In genomic region chr1:74767490-74767889, GRCh38 we compare ENCODE assay signal across 9 cellular contexts. TPM values are rescaled to one million over a fixed set of nuclear protein-coding genes. Genes with fewer than 3 reads are reported as not detected.
A peak's percentile ranks its signal among the peaks of the same experiment; 100 is the strongest.
DNase-seq lines count a peak whose midpoint lies in the region; ATAC-seq and TF ChIP-seq lines count a peak whose summit lies in the region.
"Had no signal": no experiment of that assay in that cellular context is flagged by ENCODE, and none has a peak within 500 bp of the region (broad histone marks: within the 10 kb centered on the region; RNA-seq: fewer than 3 reads in every experiment).

No MANE protein-coding gene starts in this region.

- H3K27ac Mint-ChIP-seq in activated CD4-positive, alpha-beta memory T cell treated with anti-CD3 and anti-CD28 coated beads, Interleukin-2, amount 10 ng/mL, durations not matched to agents 7 days and 5 days, result no peak overlapping the region

- H3K4me1 Mint-ChIP-seq in activated CD4-positive, alpha-beta memory T cell treated with anti-CD3 and anti-CD28 coated beads, Interleukin-2, amount 10 ng/mL, durations not matched to agents 7 days and 5 days, result peaks cover 3% of the 10 kb centered on the region

- peaks cover 0 to 44% (median 20%) of the 10 kb centered on the region in 9 donors for H3K36me3 ChIP-seq in heart left ventricle

- peaks cover 11% of the 10 kb centered on the region for H3K36me3 Mint-ChIP-seq in activated CD4-positive, alpha-beta memory T cell treated with anti-CD3 and anti-CD28 coated beads, Interleukin-2, amount 10 ng/mL, durations not matched to agents 7 days and 5 days (ENCODE audit: low read depth)

- TF ChIP-seq POLR2A in heart left ventricle (IDR thresholded peaks at IDR 0.05), result no peak

- intact Hi-C loops in heart left ventricle (cut with DNase I), result no loop called here

- no peak overlapping the region for H3K4me3 ChIP-seq in heart left ventricle
- H3K4me3 ChIP-seq: BLaER1 had no signal

- peak in 2 of 12 donors; percentile 21 for TF ChIP-seq CTCF in heart left ventricle (IDR thresholded peaks at IDR 0.05)

- H3K27me3 Mint-ChIP-seq in activated CD4-positive, alpha-beta memory T cell treated with anti-CD3 and anti-CD28 coated beads, Interleukin-2, amount 10 ng/mL, durations not matched to agents 7 days and 5 days, result no peaks in the 10 kb centered on the region

- ATAC-seq in HG03442 (IDR thresholded peaks at IDR 0.05; ENCODE audit: unreplicated experiment) (peak; percentile 56), heart left ventricle (no peak)

- H3K9me3 Mint-ChIP-seq in activated CD4-positive, alpha-beta memory T cell treated with anti-CD3 and anti-CD28 coated beads, Interleukin-2, amount 10 ng/mL, durations not matched to agents 7 days and 5 days, result no peaks in the 10 kb centered on the region

- no peak overlapping the region for H3K4me3 Mint-ChIP-seq in activated CD4-positive, alpha-beta memory T cell treated with anti-CD3 and anti-CD28 coated beads, Interleukin-2, amount 10 ng/mL, durations not matched to agents 7 days and 5 days

- H3K27ac ChIP-seq in heart left ventricle, result no peak overlapping the region
- H3K27ac ChIP-seq: BLaER1 had no signal

- CTCF ChIA-PET in activated CD4-positive, alpha-beta memory T cell treated with anti-CD3 and anti-CD28 coated beads, Interleukin-2, amount 10 ng/mL, durations not matched to agents 7 days and 5 days (lab: Charles Lee), result interaction anchor here (0.8 to 1.2 kb wide), 3 partner anchors 9 to 34 kb away, joined by 3 to 4 read pairs (median 3); no protein-coding TSS in a partner anchor

- no peaks in the 10 kb centered on the region for H3K9me3 ChIP-seq in heart left ventricle
- H3K9me3 ChIP-seq: BLaER1 had no signal

- H3K27me3 ChIP-seq in heart left ventricle, result no peaks in the 10 kb centered on the region
- H3K27me3 ChIP-seq: BLaER1 had no signal

- WGBS in heart left ventricle, 4 donors, result 59 to 75% (median 67%) methylated on average over 3 of the region's 3 CpGs

- peak; percentile 55 for DNase-seq in NCI-H82 (lab: John Stamatoyannopoulos, UW)
- no peak for DNase-seq in NCI-H82 treated with DMSO at 0.1 percent for 48 hours (lab: John Stamatoyannopoulos, UW; ENCODE audit: unreplicated experiment)
- DNase-seq in astrocyte of the hippocampus (ENCODE audit: low read depth, low spot score), result peak; percentile 2
- peak; percentile 23 for DNase-seq in renal cortical epithelial cell (ENCODE audit: low read depth)
- no peak for DNase-seq in heart left ventricle
- no peak for DNase-seq in hypothalamus (lab: John Stamatoyannopoulos, UW)
- no peak for DNase-seq in activated CD4-positive, alpha-beta memory T cell treated with anti-CD3 and anti-CD28 coated beads, Interleukin-2, amount 10 ng/mL, durations not matched to agents 7 days and 5 days

- H3K4me1 ChIP-seq in heart left ventricle, result no peaks in the 10 kb centered on the region
- H3K4me1 ChIP-seq: BLaER1 had no signal

- POLR2A ChIA-PET in activated CD4-positive, alpha-beta memory T cell treated with anti-CD3 and anti-CD28 coated beads, Interleukin-2, amount 10 ng/mL, durations not matched to agents 7 days and 5 days (lab: Charles Lee), result no interaction called here

RNA-seq across cellular contexts. Expression of gene TYW3, which starts 34.5 kb away (rescaled TPM):
- total RNA-seq in renal cortical epithelial cell (14.6 and 17.9 TPM in 2 replicates), heart left ventricle (10 to 100 TPM; 10.6 to 28.1 (median 19.1) TPM)
- 10 to 100 TPM; 14.8 to 22.7 TPM for polyA plus RNA-seq in heart left ventricle
- total RNA-seq in activated CD4-positive, alpha-beta memory T cell treated with anti-CD3 and anti-CD28 coated beads, Interleukin-2, amount 10 ng/mL, durations not matched to agents 7 days and 5 days, result 10 to 100 TPM; 16.0 to 16.3 TPM

RNA-seq across cellular contexts. Expression of gene CRYZ, which starts 34.6 kb away (rescaled TPM):
- total RNA-seq in renal cortical epithelial cell (209 and 320 TPM in 2 replicates), heart left ventricle (10 to 100 TPM; 23.0 to 54.1 (median 42.7) TPM)
- polyA plus RNA-seq in heart left ventricle, result 10 to 100 TPM; 12.7 to 27.0 TPM
- total RNA-seq in activated CD4-positive, alpha-beta memory T cell treated with anti-CD3 and anti-CD28 coated beads, Interleukin-2, amount 10 ng/mL, durations not matched to agents 7 days and 5 days, result 10 to 100 TPM; 18.1 to 19.1 TPM

Comparison
In these comparisons a context has a peak if more than half of its experiments do, and no peak if none do; other contexts are left out.
1. DNase-seq: peak in NCI-H82 (single experiment), astrocyte of the hippocampus (single experiment) and renal cortical epithelial cell (single experiment); none in NCI-H82 treated with DMSO at 0.1 percent for 48 hours (single experiment), heart left ventricle (0 of 5), hypothalamus (0 of 51) and activated CD4-positive, alpha-beta memory T cell treated with anti-CD3 and anti-CD28 coated beads, Interleukin-2, amount 10 ng/mL, durations not matched to agents 7 days and 5 days (single experiment).